Comparison of ENCODE assay signal across 8 cellular contexts in the genomic region with DNA sequence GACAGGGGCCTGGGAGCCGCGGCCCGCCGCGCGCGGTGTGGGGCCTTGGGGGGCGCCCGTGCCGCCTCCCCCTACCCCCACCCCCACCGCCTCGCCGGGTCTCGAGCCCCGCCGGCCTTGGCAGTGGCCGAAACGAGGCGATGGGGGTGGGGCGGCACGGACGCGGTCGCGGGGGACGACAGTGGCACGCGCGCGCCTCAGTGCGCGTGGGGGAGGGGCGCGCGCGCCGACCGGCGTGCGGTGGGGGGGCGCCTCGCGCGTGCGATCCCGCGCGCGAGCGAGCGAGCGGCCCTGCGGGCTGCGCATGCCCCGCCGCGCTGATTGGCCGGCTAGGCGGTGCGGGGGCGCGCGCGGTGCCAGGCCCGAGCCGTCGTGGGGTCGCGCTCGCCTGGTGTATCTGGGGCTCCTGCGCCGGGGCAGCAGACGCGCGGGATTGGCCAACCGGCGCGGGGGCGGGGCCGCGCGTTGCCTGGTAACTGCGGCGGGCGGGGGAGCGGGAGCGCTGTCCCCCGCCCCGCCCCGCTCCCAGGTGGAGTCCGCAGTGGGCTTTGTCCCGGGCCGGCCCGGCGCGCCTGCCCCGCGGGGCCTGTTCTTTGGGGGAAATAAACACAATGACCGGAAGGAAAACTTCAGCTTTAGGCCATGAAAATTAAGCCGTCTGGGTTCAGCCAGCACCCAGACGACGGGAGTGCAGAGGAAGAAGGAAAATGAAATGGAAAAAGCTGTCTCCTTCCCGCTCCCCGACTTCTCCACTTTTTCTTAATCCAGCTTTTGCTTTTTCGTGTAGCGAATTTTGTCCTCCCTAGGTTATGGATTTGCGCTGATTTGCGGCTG. TPM values are rescaled to one million over a fixed set of nuclear protein-coding genes. Genes with fewer than 3 reads are reported as not detected.
A peak's percentile ranks its signal among the peaks of the same experiment; 100 is the strongest.
DNase-seq lines count a peak whose midpoint lies in the region; ATAC-seq and TF ChIP-seq lines count a peak whose summit lies in the region.

No MANE protein-coding gene starts in this region.

- TF ChIP-seq POLR2A in Peyer's patch (IDR thresholded peaks at IDR 0.05) (peak in 1 of 2 donors; percentile 14), esophagus muscularis mucosa (IDR thresholded peaks at IDR 0.05; ENCODE audit: low read depth) (no peak)

- peak overlapping the region; percentile 88 to 100 (median 94) for H3K4me3 ChIP-seq in Peyer's patch
- H3K4me3 ChIP-seq in esophagus muscularis mucosa: peak overlapping the region; percentile 91 to 100 (median 100)

- H3K27ac ChIP-seq in Peyer's patch (peak overlapping the region; percentile 98 to 100 (median 98)), esophagus muscularis mucosa (replicated peaks in 1 of 4) (peak overlapping the region; percentile 98 to 100 (median 100))

- intact Hi-C loops in esophagus muscularis mucosa (cut with DNase I): loop anchor here (5.0 kb wide), 1 partner anchor 46 kb away; no protein-coding TSS in a partner anchor

- whole genome bisulfite sequencing in esophagus muscularis mucosa: 13% methylated on average over 11 of the region's 108 CpGs

- DNase-seq in DMS153 treated with DMSO at 0.1 percent for 48 hours (lab: John Stamatoyannopoulos, UW; ENCODE audit: unreplicated experiment) (peak; percentile 82), KG1 (lab: John Stamatoyannopoulos, UW) (peak; percentile 60), Peyer's patch (peak; percentile 90 to 96 (median 95)), activated T-helper 1 cell treated with Interleukin-2 at 50 U/mL for 16 hours (ENCODE audit: low read depth) (peak; percentile 83), esophagus muscularis mucosa (ENCODE audit: extremely low spot score) (peak; percentile 96), myocyte (ENCODE audit: low read depth) (peak; percentile 97)
- peak; percentile 74 for DNase-seq in stimulated activated CD8-positive, alpha-beta memory T cell treated with anti-CD3 and anti-CD28 coated beads, Interleukin-7, amount 100 ng/mL, for 24 hours (ENCODE audit: low read depth)

- no peaks in the 10 kb centered on the region for H3K9me3 ChIP-seq in Peyer's patch
- H3K9me3 ChIP-seq in esophagus muscularis mucosa: no peaks in the 10 kb centered on the region

- ATAC-seq in GM21717 (IDR thresholded peaks at IDR 0.05; ENCODE audit: unreplicated experiment): peak; percentile 47

- TF ChIP-seq CTCF in Peyer's patch (IDR thresholded peaks at IDR 0.05): peak in 1 of 6 experiments; percentile 6
- no peak for TF ChIP-seq CTCF in esophagus muscularis mucosa (IDR thresholded peaks at IDR 0.05)

- H3K27me3 ChIP-seq in Peyer's patch: no peaks in the 10 kb centered on the region
- no peaks in the 10 kb centered on the region for H3K27me3 ChIP-seq in esophagus muscularis mucosa

- no peak for TF ChIP-seq EP300 in esophagus muscularis mucosa (IDR thresholded peaks at IDR 0.05)

- H3K4me1 ChIP-seq in Peyer's patch (peaks cover 3 to 44% (median 15%) of the 10 kb centered on the region in 4 donors), esophagus muscularis mucosa (peaks cover 45 to 67% (median 63%) of the 10 kb centered on the region in 4 donors)

- H3K36me3 ChIP-seq in Peyer's patch (no peaks in the 10 kb centered on the region), esophagus muscularis mucosa (no peaks in the 10 kb centered on the region)

RNA-seq across cellular contexts. Expression of a gene that starts 0.9 kb away (rescaled TPM):
- total RNA-seq in Peyer's patch (100 to 1,000 TPM; 168 to 347 (median 193) TPM), esophagus muscularis mucosa (100 to 1,000 TPM; 101 to 169 (median 136) TPM), myocyte (253 and 267 TPM in 2 replicates)
- 132 TPM for polyA plus RNA-seq in myocyte (2012)

Comparison
In these comparisons a context has a peak if more than half of its experiments do, and no peak if none do; other contexts are left out.
1. Peak in every context shown above with its lines: DNase-seq, ATAC-seq, H3K4me3 ChIP-seq and H3K27ac ChIP-seq.